Comparison of ENCODE assay signal across 16 cellular contexts in the genomic region with DNA sequence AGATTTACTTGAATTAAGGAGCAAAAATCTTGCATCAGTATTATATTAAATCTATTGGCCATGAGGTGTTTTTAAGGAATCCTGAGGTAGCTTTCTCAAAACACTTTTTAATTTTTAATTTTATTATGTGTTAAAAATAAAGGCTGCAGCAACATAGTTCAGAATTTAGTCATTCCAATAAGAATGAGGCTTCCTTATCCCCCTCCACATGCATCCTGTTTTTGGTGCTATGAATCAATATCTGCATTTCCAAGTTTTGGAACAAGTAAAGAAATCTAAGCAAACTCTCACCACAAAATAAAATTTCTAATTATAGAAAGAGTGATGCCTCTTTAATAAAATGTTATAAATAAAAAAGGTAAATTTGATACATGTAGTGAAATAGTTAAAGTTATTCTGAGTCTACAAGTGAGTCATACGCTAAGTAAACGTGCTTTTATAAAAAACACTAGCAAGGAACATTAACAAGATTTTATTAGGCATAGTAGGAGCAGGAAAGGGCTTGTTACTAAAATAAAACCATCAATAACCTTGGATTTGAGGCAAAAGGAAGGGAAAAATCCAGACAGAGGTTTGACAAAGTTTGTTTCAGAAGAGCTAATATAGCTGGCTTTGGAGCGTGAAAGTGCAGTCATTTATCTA.
"Had no signal": no experiment of that assay in that cellular context is flagged by ENCODE, and none has a peak within 500 bp of the region (broad histone marks: within the 10 kb centered on the region; RNA-seq: fewer than 3 reads in every experiment).

No MANE protein-coding gene starts in this region.

- H3K27ac ChIP-seq: esophagus muscularis mucosa, right atrium auricular region, skin epidermis, transverse colon had no signal

- H3K27ac Mint-ChIP-seq: activated naive CD4-positive, alpha-beta T cell treated with anti-CD3 and anti-CD28 coated beads for 36 hours; activated T-helper 2 cell treated with anti-CD3 and anti-CD28 coated beads, Interferon-gamma antibody, Interleukin-2, Interleukin-4, amounts not matched to agents 10 μg/mL and 5 μg/mL and 100 μg/mL, durations not matched to agents 14 hours and 24 hours and 36 hours; nephron had no signal

- H3K4me3 ChIP-seq: esophagus muscularis mucosa, right atrium auricular region, skin epidermis, transverse colon had no signal

- DNase-seq: activated CD4-positive, CD25-positive, alpha-beta regulatory T cell treated with anti-CD3 and anti-CD28 coated beads, Interleukin-2, amount 50 U/mL, for 72 hours; activated naive CD4-positive, alpha-beta T cell treated with anti-CD3 and anti-CD28 coated beads for 36 hours; foreskin fibroblast; left ventricle myocardium superior; mesendoderm; nucleus accumbens; stimulated activated CD4-positive, alpha-beta T cell treated with anti-CD3 and anti-CD28 coated beads, Interleukin-4, amount 100 ng/mL, for 4 hours; stimulated activated CD8-positive, alpha-beta memory T cell treated with anti-CD3 and anti-CD28 coated beads, Interleukin-4, amount 100 ng/mL, for 48 hours; stimulated activated naive CD4-positive, alpha-beta T cell treated with Interleukin-2 at 50 U/mL for 16 hours; substantia nigra; transverse colon had no signal

- H3K9me3 ChIP-seq: esophagus muscularis mucosa, transverse colon had no signal

- H3K4me3 Mint-ChIP-seq: activated naive CD4-positive, alpha-beta T cell treated with anti-CD3 and anti-CD28 coated beads for 36 hours; nephron had no signal

- H3K36me3 ChIP-seq: esophagus muscularis mucosa, right atrium auricular region, transverse colon had no signal

- H3K4me1 ChIP-seq: right atrium auricular region, transverse colon had no signal

- H3K27me3 ChIP-seq: esophagus muscularis mucosa, right atrium auricular region, transverse colon had no signal

- ATAC-seq: left ventricle myocardium superior had no signal

- H3K9me3 Mint-ChIP-seq: activated naive CD4-positive, alpha-beta T cell treated with anti-CD3 and anti-CD28 coated beads for 36 hours; nephron had no signal
